11 cellular contexts compared by ENCODE assay signal in the genomic region with DNA sequence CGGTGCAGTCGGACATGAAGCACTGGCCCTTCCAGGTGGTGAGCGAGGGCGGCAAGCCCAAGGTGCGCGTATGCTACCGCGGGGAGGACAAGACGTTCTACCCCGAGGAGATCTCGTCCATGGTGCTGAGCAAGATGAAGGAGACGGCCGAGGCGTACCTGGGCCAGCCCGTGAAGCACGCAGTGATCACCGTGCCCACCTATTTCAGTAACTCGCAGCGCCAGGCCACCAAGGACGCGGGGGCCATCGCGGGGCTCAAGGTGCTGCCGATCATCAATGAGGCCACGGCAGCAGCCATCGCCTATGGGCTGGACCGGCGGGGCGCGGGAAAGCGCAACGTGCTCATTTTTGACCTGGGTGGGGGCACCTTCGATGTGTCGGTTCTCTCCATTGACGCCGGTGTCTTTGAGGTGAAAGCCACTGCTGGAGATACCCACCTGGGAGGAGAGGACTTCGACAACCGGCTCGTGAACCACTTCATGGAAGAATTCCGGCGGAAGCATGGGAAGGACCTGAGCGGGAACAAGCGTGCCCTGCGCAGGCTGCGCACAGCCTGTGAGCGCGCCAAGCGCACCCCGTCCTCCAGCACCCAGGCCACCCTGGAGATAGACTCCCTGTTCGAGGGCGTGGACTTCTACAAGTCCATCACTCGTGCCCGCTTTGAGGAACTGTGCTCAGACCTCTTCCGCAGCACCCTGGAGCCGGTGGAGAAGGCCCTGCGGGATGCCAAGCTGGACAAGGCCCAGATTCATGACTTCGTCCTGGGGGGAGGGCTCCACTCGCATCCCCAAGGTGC. TPM values are rescaled to one million over a fixed set of nuclear protein-coding genes. Genes with fewer than 3 reads are reported as not detected.
DNase-seq lines count a peak whose midpoint lies in the region; ATAC-seq and TF ChIP-seq lines count a peak whose summit lies in the region.
"Not testable (repeated sequence)": the region's sequence is repeated elsewhere in the genome, so short reads cannot be mapped to it uniquely, and the experiment has no call there.
"Had no signal": no experiment of that assay in that cellular context is flagged by ENCODE, and none has a peak within 500 bp of the region (broad histone marks: within the 10 kb centered on the region; RNA-seq: fewer than 3 reads in every experiment).

No MANE protein-coding gene starts in this region.

- H3K9me3 Mint-ChIP-seq in WTC11: peaks cover 11% of the 10 kb centered on the region
- not testable (repeated sequence) for H3K9me3 Mint-ChIP-seq in activated T-cell treated with anti-CD3 and anti-CD28 coated beads, Interleukin-2, amount 50 U/mL, for 72 hours; central memory CD8-positive, alpha-beta T cell; memory B cell

- not testable (repeated sequence) for H3K4me2 ChIP-seq in neuronal stem cell (ENCODE audit: insufficient read depth, low read length, poor library complexity, severe bottlenecking)

- WGBS in neuronal stem cell (ENCODE audit: extremely low coverage in 2 of 2, insufficient read length in 2 of 2, insufficient replicate concordance in 1 of 2), 2 donors: no CpG with 5 or more reads among the region's 58 CpGs

- H3K4ac ChIP-seq in neuronal stem cell (ENCODE audit: low read length): not testable (repeated sequence)

- not testable (repeated sequence) for H3K4me3 Mint-ChIP-seq in WTC11; activated T-cell treated with anti-CD3 and anti-CD28 coated beads, Interleukin-2, amount 50 U/mL, for 72 hours; central memory CD8-positive, alpha-beta T cell; memory B cell

- H3K4me3 ChIP-seq in neuronal stem cell (ENCODE audit: low read length in 2 of 2); upper lobe of right lung: not testable (repeated sequence)

- CTCF ChIA-PET in WTC11 (lab: Charles Lee): not testable (repeated sequence)

- peak overlapping the region; percentile 38 for H3K14ac ChIP-seq in neuronal stem cell (ENCODE audit: low read length)

- H3K4me1 ChIP-seq in neuronal stem cell (ENCODE audit: control insufficient read depth in 2 of 2, insufficient read depth in 1 of 2, low read depth in 1 of 2, low read length in 2 of 2); upper lobe of right lung: not testable (repeated sequence)

- H3K27ac Mint-ChIP-seq in WTC11; activated T-cell treated with anti-CD3 and anti-CD28 coated beads, Interleukin-2, amount 50 U/mL, for 72 hours; central memory CD8-positive, alpha-beta T cell (ENCODE audit: low read depth); memory B cell: not testable (repeated sequence)

- H2BK5ac ChIP-seq in neuronal stem cell (ENCODE audit: low read length): not testable (repeated sequence)

- not testable (repeated sequence) for H2BK12ac ChIP-seq in neuronal stem cell (ENCODE audit: low read length)

- not testable (repeated sequence) for H3K9me3 ChIP-seq in neuronal stem cell (replicated peaks in 1 of 2; ENCODE audit: control insufficient read depth in 2 of 2, insufficient read depth in 1 of 2, low read depth in 1 of 2, low read length in 2 of 2); upper lobe of right lung

- not testable (repeated sequence) for H2AFZ ChIP-seq in neuronal stem cell (ENCODE audit: low read length)

- H3K18ac ChIP-seq in neuronal stem cell (ENCODE audit: low read length): not testable (repeated sequence)

- TF ChIP-seq CTCF in GM10266 (IDR thresholded peaks at IDR 0.05; ENCODE audit: control insufficient read depth, insufficient read depth, low read depth, missing control alignments); WTC11 (IDR thresholded peaks at IDR 0.05); upper lobe of right lung (IDR thresholded peaks at IDR 0.05): not testable (repeated sequence)

- H3K27me3 ChIP-seq in neuronal stem cell (ENCODE audit: control insufficient read depth in 3 of 3, insufficient read depth in 3 of 3, low read depth in 1 of 3, low read length in 3 of 3); upper lobe of right lung: not testable (repeated sequence)

- POLR2A ChIA-PET in WTC11 (lab: Charles Lee): not testable (repeated sequence)

- H4K91ac ChIP-seq in neuronal stem cell (ENCODE audit: low read depth, low read length, poor library complexity): not testable (repeated sequence)

- not testable (repeated sequence) for H3K79me1 ChIP-seq in neuronal stem cell (ENCODE audit: low read depth, low read length)

- peak; percentile 0 for DNase-seq in GM10266 (ENCODE audit: extremely low spot score)
- DNase-seq in WTC11 (ENCODE audit: low spot score); activated T-cell treated with anti-CD3 and anti-CD28 coated beads, Interleukin-2, amount 50 U/mL, for 72 hours; central memory CD8-positive, alpha-beta T cell (ENCODE audit: low spot score in 2 of 2); memory B cell (ENCODE audit: low spot score in 2 of 2); neuronal stem cell (ENCODE audit: low spot score); upper lobe of right lung: not testable (repeated sequence)

- H3K27ac ChIP-seq in neuronal stem cell (replicated peaks; ENCODE audit: low read length); upper lobe of right lung: not testable (repeated sequence)

- peaks cover 61% of the 10 kb centered on the region for H3K27me3 Mint-ChIP-seq in WTC11 (ENCODE audit: low read depth)
- H3K27me3 Mint-ChIP-seq in activated T-cell treated with anti-CD3 and anti-CD28 coated beads, Interleukin-2, amount 50 U/mL, for 72 hours (ENCODE audit: low read depth): peaks cover 43% of the 10 kb centered on the region
- H3K27me3 Mint-ChIP-seq in central memory CD8-positive, alpha-beta T cell; memory B cell: not testable (repeated sequence)

- not testable (repeated sequence) for H3K36me3 Mint-ChIP-seq in WTC11; activated T-cell treated with anti-CD3 and anti-CD28 coated beads, Interleukin-2, amount 50 U/mL, for 72 hours (ENCODE audit: insufficient read depth in 2 of 2); central memory CD8-positive, alpha-beta T cell (ENCODE audit: insufficient read depth)
- H3K36me3 Mint-ChIP-seq in memory B cell: peaks cover 12% of the 10 kb centered on the region

- peak overlapping the region; percentile 80 for H3K23ac ChIP-seq in neuronal stem cell (ENCODE audit: low read depth, low read length, poor library complexity)

- not testable (repeated sequence) for H3K36me3 ChIP-seq in neuronal stem cell (replicated peaks in 1 of 2; ENCODE audit: control insufficient read depth in 2 of 2, insufficient read depth in 2 of 2, low read length in 2 of 2); upper lobe of right lung

- H2AK5ac ChIP-seq in neuronal stem cell (ENCODE audit: low read depth, low read length): not testable (repeated sequence)

- intact Hi-C loops in upper lobe of right lung (cut with DNase I): not testable (repeated sequence)

- not testable (repeated sequence) for H2BK120ac ChIP-seq in neuronal stem cell (ENCODE audit: low read depth, low read length)

- not testable (repeated sequence) for H3K4me1 Mint-ChIP-seq in WTC11; central memory CD8-positive, alpha-beta T cell; memory B cell
- H3K4me1 Mint-ChIP-seq in activated T-cell treated with anti-CD3 and anti-CD28 coated beads, Interleukin-2, amount 50 U/mL, for 72 hours (ENCODE audit: low read depth): peaks cover 20% of the 10 kb centered on the region

- ATAC-seq in WTC11 (peak; percentile 16; the same call in 1 of the 2 replicates), memory B cell (ENCODE audit: low read depth) (peak; percentile 37), upper lobe of right lung (peak; percentile 22)
- peak; percentile 10 to 14 for ATAC-seq in activated T-cell treated with anti-CD3 and anti-CD28 coated beads, Interleukin-2, amount 50 U/mL, for 72 hours (replicated peaks in 1 of 2)
- peak; percentile 39 for ATAC-seq in central memory CD8-positive, alpha-beta T cell (replicated peaks; ENCODE audit: extremely low read depth, poor library complexity, severe bottlenecking)

- not testable (repeated sequence) for H3K9ac ChIP-seq in neuronal stem cell (ENCODE audit: low read depth, low read length, poor library complexity)

- not testable (repeated sequence) for H4K8ac ChIP-seq in neuronal stem cell (ENCODE audit: low read depth, low read length)

- not testable (repeated sequence) for H2BK15ac ChIP-seq in neuronal stem cell (ENCODE audit: low read length)

RNA-seq across cellular contexts. Expression of gene FCGR3B, which starts 24.2 kb away (rescaled TPM):
- total RNA-seq in WTC11 (2021) (not detected in 3 replicates), upper lobe of right lung (18.9 TPM)
- under 1 TPM in 1 of 2 donors, not detected in 1; 0.30 TPM for total RNA-seq in activated T-cell treated with anti-CD3 and anti-CD28 coated beads, Interleukin-2, amount 50 U/mL, for 72 hours
- not detected for polyA plus RNA-seq in neuronal stem cell (2013, experiment 1 of 2)
- polyA plus RNA-seq in neuronal stem cell (2013, experiment 2 of 2): not detected
- total RNA-seq: Caco-2; CD8-positive, alpha-beta memory T cell; H4; HepG2 had no signal
- polyA plus RNA-seq: HepG2 had no signal

RNA-seq across cellular contexts. Expression of gene FCGR2B, which starts 56.2 kb away (rescaled TPM):
- total RNA-seq in WTC11 (2021) (0.09 to 0.11 TPM in 2 of 3 replicates, not detected in the other), upper lobe of right lung (30.7 TPM)
- total RNA-seq in activated T-cell treated with anti-CD3 and anti-CD28 coated beads, Interleukin-2, amount 50 U/mL, for 72 hours: not detected
- 0.01 TPM for polyA plus RNA-seq in neuronal stem cell (2013, experiment 1 of 2)
- 0.07 TPM for polyA plus RNA-seq in neuronal stem cell (2013, experiment 2 of 2)
- total RNA-seq: Caco-2, H4, HepG2 had no signal
- polyA plus RNA-seq: HepG2 had no signal

RNA-seq across cellular contexts. Expression of gene FCGR3A, which starts 57.1 kb away (rescaled TPM):
- 0.11 to 0.32 TPM (median 0.11 TPM) in 3 replicates for total RNA-seq in WTC11 (2021)
- total RNA-seq in activated T-cell treated with anti-CD3 and anti-CD28 coated beads, Interleukin-2, amount 50 U/mL, for 72 hours: 1 to 10 TPM in 1 of 2 donors, under 1 TPM in 1; 0.38 to 1.5 TPM
- polyA plus RNA-seq in neuronal stem cell (2013, experiment 1 of 2): not detected
- polyA plus RNA-seq in neuronal stem cell (2013, experiment 2 of 2): not detected
- total RNA-seq in upper lobe of right lung: 112 TPM
- total RNA-seq: Caco-2, H4, HepG2 had no signal
- polyA plus RNA-seq: HepG2 had no signal

Comparison
In these comparisons a context has a peak if more than half of its experiments do, and no peak if none do; other contexts are left out.
1. RNA of gene FCGR3B, which starts 24.2 kb away (total RNA-seq): 18.9 TPM in upper lobe of right lung (single experiment); 0.30 TPM in activated T-cell treated with anti-CD3 and anti-CD28 coated beads, Interleukin-2, amount 50 U/mL, for 72 hours and not detected in WTC11; every median in the first group is over 10 times any median in the second.
2. RNA of gene FCGR2B, which starts 56.2 kb away (total RNA-seq): 30.7 TPM in upper lobe of right lung (single experiment); 0.09 to 0.11 TPM in WTC11 and not detected in activated T-cell treated with anti-CD3 and anti-CD28 coated beads, Interleukin-2, amount 50 U/mL, for 72 hours; every median in the first group is over 10 times any median in the second.
3. RNA of gene FCGR3A, which starts 57.1 kb away (total RNA-seq): 112 TPM in upper lobe of right lung (single experiment); 0.38 to 1.5 TPM in activated T-cell treated with anti-CD3 and anti-CD28 coated beads, Interleukin-2, amount 50 U/mL, for 72 hours and 0.11 to 0.32 TPM in WTC11; every median in the first group is over 10 times any median in the second.
4. Peak in every context shown above with its lines, with median percentiles within 50 percentile points of each other: ATAC-seq.